ENCODE assay signal across 11 cellular contexts in the genomic region with DNA sequence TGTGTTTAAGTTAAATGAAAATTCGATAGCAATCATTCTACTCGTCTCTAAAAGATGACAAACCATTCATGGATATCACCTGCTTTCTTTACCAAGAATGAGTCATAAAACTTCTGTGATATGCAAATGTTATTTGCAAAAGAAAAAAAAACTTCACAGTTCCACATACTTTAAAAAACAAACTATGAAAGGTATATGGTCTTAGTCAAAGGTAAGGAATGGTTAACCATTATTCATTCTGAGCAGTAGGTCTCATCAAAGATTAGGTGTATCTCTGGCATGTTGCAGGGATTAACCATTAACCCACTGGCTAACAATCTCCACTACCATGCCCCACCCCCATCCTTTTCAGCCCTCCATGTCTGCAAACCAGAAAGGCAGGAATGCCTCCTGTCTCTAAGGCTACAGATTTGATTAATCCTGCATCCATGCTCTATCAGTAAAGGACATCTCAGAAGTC. TPM values are rescaled to one million over a fixed set of nuclear protein-coding genes. Genes with fewer than 3 reads are reported as not detected.
DNase-seq lines count a peak whose midpoint lies in the region; ATAC-seq and TF ChIP-seq lines count a peak whose summit lies in the region.
"Had no signal": no experiment of that assay in that cellular context is flagged by ENCODE, and none has a peak within 500 bp of the region (broad histone marks: within the 10 kb centered on the region; RNA-seq: fewer than 3 reads in every experiment).

No MANE protein-coding gene starts in this region.

- no peaks in the 10 kb centered on the region for H3K36me3 ChIP-seq in sigmoid colon

- no peak overlapping the region for H3K27ac ChIP-seq in sigmoid colon
- H3K27ac ChIP-seq: parathyroid adenoma had no signal

- CTCF ChIA-PET in Calu3 (lab: Charles Lee): interaction anchor here (0.7 to 1.1 kb wide), 3 partner anchors 19 to 40 kb away, joined by 3 read pairs; no protein-coding TSS in a partner anchor

- DNase-seq in Calu3: peak; percentile 93
- DNase-seq in epithelial cell of proximal tubule (ENCODE audit: low read depth): no peak
- DNase-seq in sigmoid colon: no peak
- no peak for DNase-seq in NCI-H2227 treated with DMSO at 0.1 percent for 48 hours (lab: John Stamatoyannopoulos, UW)
- DNase-seq in NCI-H510A treated with DMSO at 0.1 percent for 48 hours (lab: John Stamatoyannopoulos, UW): no peak
- no peak for DNase-seq in GOT3 (lab: John Stamatoyannopoulos, UW)
- DNase-seq: activated T-cell treated with anti-CD3 and anti-CD28 coated beads, Interleukin-2, amount 50 U/mL, for 48 hours had no signal

- H3K27ac Mint-ChIP-seq in Calu3 (ENCODE audit: unreplicated experiment): peak overlapping the region; percentile 83
- H3K27ac Mint-ChIP-seq: stimulated activated effector memory CD8-positive, alpha-beta T cell treated with anti-CD3 and anti-CD28 coated beads, Interleukin-12 subunit alpha, Interleukin-12 subunit beta, amount 100 ng/mL, for 72 hours had no signal

- TF ChIP-seq POLR2A in sigmoid colon (IDR thresholded peaks at IDR 0.05): no peak

- no TSS peak for BruUV-seq in Calu3 (replicated peaks; lab: Mats Ljungman, UMichigan)

- TF ChIP-seq CTCF in Calu3 (IDR thresholded peaks at IDR 0.05; ENCODE audit: unreplicated experiment): no peak
- TF ChIP-seq CTCF in epithelial cell of proximal tubule (conservative IDR thresholded peaks at IDR 0.05; ENCODE audit: low read depth, low read length): no peak
- no peak for TF ChIP-seq CTCF in sigmoid colon (IDR thresholded peaks at IDR 0.05)

- H3K4me3 ChIP-seq in epithelial cell of proximal tubule (ENCODE audit: low read depth, low read length): peak overlapping the region; percentile 17
- no peak overlapping the region for H3K4me3 ChIP-seq in sigmoid colon

- H3K9me3 Mint-ChIP-seq in Calu3 (ENCODE audit: low read depth, unreplicated experiment): peaks cover 5% of the 10 kb centered on the region
- H3K9me3 Mint-ChIP-seq: stimulated activated effector memory CD8-positive, alpha-beta T cell treated with anti-CD3 and anti-CD28 coated beads, Interleukin-12 subunit alpha, Interleukin-12 subunit beta, amount 100 ng/mL, for 72 hours had no signal

- 1 to 33% methylated on average over 2 of the region's 2 CpGs for WGBS in sigmoid colon, 2 donors

- no peak for TF ChIP-seq EP300 in sigmoid colon (IDR thresholded peaks at IDR 0.05)

- peak overlapping the region; percentile 39 for H3K4me3 Mint-ChIP-seq in Calu3 (ENCODE audit: low read depth, unreplicated experiment)
- H3K4me3 Mint-ChIP-seq: stimulated activated effector memory CD8-positive, alpha-beta T cell treated with anti-CD3 and anti-CD28 coated beads, Interleukin-12 subunit alpha, Interleukin-12 subunit beta, amount 100 ng/mL, for 72 hours had no signal

- H3K27me3 Mint-ChIP-seq in Calu3 (ENCODE audit: unreplicated experiment): no peaks in the 10 kb centered on the region

- peaks cover 13% of the 10 kb centered on the region for H3K36me3 Mint-ChIP-seq in Calu3 (ENCODE audit: insufficient read depth, unreplicated experiment)
- H3K36me3 Mint-ChIP-seq: stimulated activated effector memory CD8-positive, alpha-beta T cell treated with anti-CD3 and anti-CD28 coated beads, Interleukin-12 subunit alpha, Interleukin-12 subunit beta, amount 100 ng/mL, for 72 hours had no signal

- H3K4me1 ChIP-seq in sigmoid colon: peaks cover 0 to 25% (median 14%) of the 10 kb centered on the region in 4 donors
- H3K4me1 ChIP-seq: parathyroid adenoma had no signal

- peak; percentile 69 for ATAC-seq in GM21390 (IDR thresholded peaks at IDR 0.05; ENCODE audit: unreplicated experiment)
- ATAC-seq in HG03520 (IDR thresholded peaks at IDR 0.05; ENCODE audit: unreplicated experiment): peak; percentile 69
- ATAC-seq: stimulated activated effector memory CD8-positive, alpha-beta T cell treated with anti-CD3 and anti-CD28 coated beads, Interleukin-12 subunit alpha, Interleukin-12 subunit beta, amount 100 ng/mL, for 72 hours had no signal

- intact Hi-C loops in Calu3 (cut with micrococcal nuclease; ENCODE audit: unreplicated experiment): loop anchor here (2.0 kb wide), 3 partner anchors 40 to 76 kb away; no protein-coding TSS in a partner anchor
- intact Hi-C loops in sigmoid colon (cut with DNase I): no loop called here

- H3K9me3 ChIP-seq in sigmoid colon: no peaks in the 10 kb centered on the region

- H3K4me1 Mint-ChIP-seq in Calu3 (ENCODE audit: low read depth, unreplicated experiment): peaks cover 57% of the 10 kb centered on the region
- H3K4me1 Mint-ChIP-seq: stimulated activated effector memory CD8-positive, alpha-beta T cell treated with anti-CD3 and anti-CD28 coated beads, Interleukin-12 subunit alpha, Interleukin-12 subunit beta, amount 100 ng/mL, for 72 hours had no signal

- no peaks in the 10 kb centered on the region for H3K27me3 ChIP-seq in sigmoid colon

RNA-seq across cellular contexts. Expression of a gene that starts 44.4 kb away (rescaled TPM):
- total RNA-seq in Calu3 (2022): 72.4 and 77.4 TPM in 2 replicates
- 24.6 and 39.4 TPM in 2 replicates for total RNA-seq in epithelial cell of proximal tubule
- 10 to 100 TPM; 20.1 to 35.5 (median 33.1) TPM for total RNA-seq in sigmoid colon
- polyA plus RNA-seq in sigmoid colon: 1 to 10 TPM in 1 of 3 donors, under 1 TPM in 2; 0.46 to 3.1 (median 0.60) TPM
